ENCODE assay signal across 25 cellular contexts in the genomic region with DNA sequence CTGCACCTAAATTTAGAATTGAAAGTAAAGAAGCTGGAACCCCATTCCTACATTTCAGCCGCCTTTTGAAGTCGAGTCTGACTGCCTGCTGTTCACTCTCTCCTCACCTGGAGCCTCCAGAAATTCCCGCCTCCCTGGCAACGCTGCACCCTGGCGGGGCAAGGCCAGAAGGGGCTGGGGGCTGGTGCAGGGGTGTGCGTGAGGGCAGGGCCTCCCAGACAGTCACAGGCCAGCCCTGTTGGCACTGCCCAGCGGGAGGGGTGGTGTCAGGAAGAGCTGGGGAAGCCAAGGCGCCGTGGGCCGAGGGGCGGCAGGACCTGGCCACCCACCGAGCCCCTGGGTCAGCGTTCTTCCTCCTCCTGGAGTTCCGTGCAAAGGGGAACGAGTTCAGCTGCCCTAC.
DNase-seq lines count a peak whose midpoint lies in the region; ATAC-seq, FAIRE-seq and TF ChIP-seq lines count a peak whose summit lies in the region.
"Had no signal": no experiment of that assay in that cellular context is flagged by ENCODE, and none has a peak within 500 bp of the region (broad histone marks: within the 10 kb centered on the region; RNA-seq: fewer than 3 reads in every experiment).

No MANE protein-coding gene starts in this region.

- no peaks in the 10 kb centered on the region for H3K4me1 Mint-ChIP-seq in WTC11
- H3K4me1 Mint-ChIP-seq: activated CD4-positive, alpha-beta memory T cell treated with anti-CD3 and anti-CD28 coated beads, Interleukin-2, amount 10 ng/mL, durations not matched to agents 7 days and 5 days had no signal

- H3K4me3 Mint-ChIP-seq in WTC11, result no peak overlapping the region
- H3K4me3 Mint-ChIP-seq: activated CD4-positive, alpha-beta memory T cell treated with anti-CD3 and anti-CD28 coated beads, Interleukin-2, amount 10 ng/mL, durations not matched to agents 7 days and 5 days; naive thymus-derived CD8-positive, alpha-beta T cell had no signal

- intact Hi-C loops in kidney (cut with DNase I), result no loop called here
- intact Hi-C loops in posterior vena cava (cut with DNase I), result no loop called here

- H3K36me3 ChIP-seq in kidney (ENCODE audit: control insufficient read depth in 1 of 2, insufficient read depth in 2 of 2, low read length in 2 of 2), result no peaks in the 10 kb centered on the region
- H3K36me3 ChIP-seq: tibial nerve had no signal

- no peak overlapping the region for H3K27ac Mint-ChIP-seq in WTC11
- H3K27ac Mint-ChIP-seq: activated CD4-positive, alpha-beta memory T cell treated with anti-CD3 and anti-CD28 coated beads, Interleukin-2, amount 10 ng/mL, durations not matched to agents 7 days and 5 days; activated naive CD4-positive, alpha-beta T cell treated with anti-CD3 and anti-CD28 coated beads, Interleukin-2, amount 50 U/mL, for 72 hours; naive thymus-derived CD8-positive, alpha-beta T cell; progenitor cell of endocrine pancreas had no signal

- no peaks in the 10 kb centered on the region for H3K4me1 ChIP-seq in kidney (ENCODE audit: control insufficient read depth in 1 of 2, insufficient read depth in 1 of 2, low read depth in 1 of 2, low read length in 2 of 2)

- ATAC-seq in WTC11, result no peak
- ATAC-seq: activated naive CD4-positive, alpha-beta T cell treated with anti-CD3 and anti-CD28 coated beads, Interleukin-2, amount 50 U/mL, for 72 hours; esophagus mucosa; naive thymus-derived CD8-positive, alpha-beta T cell had no signal

- DNase-seq in activated CD8-positive, alpha-beta memory T cell treated with anti-CD3 and anti-CD28 coated beads, Interleukin-2, amount 50 U/mL, for 4 hours, result peak; percentile 8
- DNase-seq in activated CD8-positive, alpha-beta memory T cell treated with anti-CD3 and anti-CD28 coated beads for 24 hours, result no peak
- DNase-seq in WTC11 (ENCODE audit: low spot score), result peak; percentile 10
- DNase-seq in kidney, result peak; percentile 65
- DNase-seq in posterior vena cava (ENCODE audit: low spot score), result peak; percentile 68
- DNase-seq in ecto neural progenitor cell (ENCODE audit: low spot score), result no peak
- no peak for DNase-seq in SKM-1 treated with dmso at 0.1 percent for 144 hours (lab: John Stamatoyannopoulos, UW; ENCODE audit: unreplicated experiment)
- DNase-seq in COLO668 (lab: John Stamatoyannopoulos, UW; ENCODE audit: unreplicated experiment), result no peak
- DNase-seq: activated CD4-positive, alpha-beta memory T cell treated with anti-CD3 and anti-CD28 coated beads, Interleukin-2, amount 10 ng/mL, durations not matched to agents 7 days and 5 days; activated CD4-positive, CD25-positive, alpha-beta regulatory T cell; effector memory CD4-positive, alpha-beta T cell; foreskin melanocyte; NCI-H2171; NCI-H526; stomach; T-helper 9 cell had no signal

- no peaks in the 10 kb centered on the region for H3K9me3 ChIP-seq in kidney (ENCODE audit: control insufficient read depth in 1 of 2, low read length in 2 of 2)
- H3K9me3 ChIP-seq: stomach, tibial nerve had no signal

- no peak for FAIRE-seq in kidney (lab: Jason Lieb, UNC)
- FAIRE-seq: astrocyte, keratinocyte had no signal

- no peaks in the 10 kb centered on the region for H3K36me3 Mint-ChIP-seq in WTC11
- H3K36me3 Mint-ChIP-seq: activated naive CD4-positive, alpha-beta T cell treated with anti-CD3 and anti-CD28 coated beads, Interleukin-2, amount 50 U/mL, for 72 hours had no signal

- H3K27me3 Mint-ChIP-seq in WTC11 (ENCODE audit: low read depth), result peaks cover 54% of the 10 kb centered on the region
- H3K27me3 Mint-ChIP-seq: activated CD4-positive, alpha-beta memory T cell treated with anti-CD3 and anti-CD28 coated beads, Interleukin-2, amount 10 ng/mL, durations not matched to agents 7 days and 5 days; naive thymus-derived CD8-positive, alpha-beta T cell had no signal

- no peak overlapping the region for H3K9ac ChIP-seq in kidney (ENCODE audit: low read length in 2 of 2)

- no peak overlapping the region for H3K27ac ChIP-seq in kidney (ENCODE audit: low read depth in 2 of 2, low read length in 2 of 2)
- H3K27ac ChIP-seq: 22Rv1, RWPE1, tibial nerve had no signal

- TF ChIP-seq CTCF in WTC11 (IDR thresholded peaks at IDR 0.05) (no peak), kidney (IDR thresholded peaks at IDR 0.05; ENCODE audit: borderline replicate concordance, extremely low read depth, insufficient read depth) (no peak)

- POLR2A ChIA-PET in WTC11 (lab: Charles Lee), result no interaction called here

- CTCF ChIA-PET in WTC11 (lab: Charles Lee), result no interaction called here

- no peak overlapping the region for H3K4me3 ChIP-seq in kidney (ENCODE audit: low read length in 2 of 2)
- H3K4me3 ChIP-seq: stomach, tibial nerve had no signal

- H3K9me3 Mint-ChIP-seq in WTC11, result no peaks in the 10 kb centered on the region
- H3K9me3 Mint-ChIP-seq: activated CD4-positive, alpha-beta memory T cell treated with anti-CD3 and anti-CD28 coated beads, Interleukin-2, amount 10 ng/mL, durations not matched to agents 7 days and 5 days; activated naive CD4-positive, alpha-beta T cell treated with anti-CD3 and anti-CD28 coated beads, Interleukin-2, amount 50 U/mL, for 72 hours; naive thymus-derived CD8-positive, alpha-beta T cell had no signal

TF ChIP-seq in WTC11, 78 proteins besides CTCF, POLR2A, EP300 and RAD21:
- TF ChIP-seq KAT7 (CRISPR knock-in tag; IDR thresholded peaks at IDR 0.05; ENCODE audit: borderline replicate concordance) (no peak), FOXP1 (CRISPR knock-in tag; IDR thresholded peaks at IDR 0.05; ENCODE audit: borderline replicate concordance) (peak; percentile 9; the same call in 1 of the 2 replicates)

Comparison
In these comparisons a context has a peak if more than half of its experiments do, and no peak if none do; other contexts are left out.
1. DNase-seq: peak in activated CD8-positive, alpha-beta memory T cell treated with anti-CD3 and anti-CD28 coated beads, Interleukin-2, amount 50 U/mL, for 4 hours (single experiment), WTC11 (single experiment), kidney (single experiment) and posterior vena cava (single experiment); none in activated CD8-positive, alpha-beta memory T cell treated with anti-CD3 and anti-CD28 coated beads for 24 hours (single experiment), ecto neural progenitor cell (single experiment), SKM-1 treated with dmso at 0.1 percent for 144 hours (single experiment) and COLO668 (single experiment).